Comparison of ENCODE assay signal across 8 cellular contexts in genomic region chr1:174964261-174964984, GRCh38. TPM values are rescaled to one million over a fixed set of nuclear protein-coding genes. Genes with fewer than 3 reads are reported as not detected.
DNase-seq lines count a peak whose midpoint lies in the region; ATAC-seq and TF ChIP-seq lines count a peak whose summit lies in the region.

No MANE protein-coding gene starts in this region.

- ATAC-seq in activated CD4-positive, CD25-positive, alpha-beta regulatory T cell treated with anti-CD3 and anti-CD28 coated beads, Interleukin-2, amount 50 U/mL, for 24 hours = peak; percentile 81
- ATAC-seq in stimulated activated memory B cell treated with anti-CD40 and anti-IgM and Interleukin-4, amounts not matched to agents 10 μg/mL and 1 μg/mL and 100 μg/mL, for 72 hours = peak; percentile 88

- peak overlapping the region; percentile 87 for H3K4me3 Mint-ChIP-seq in T-helper 2 cell treated with Interferon-gamma antibody and Interleukin-4, amounts not matched to agents 5 μg/mL and 100 μg/mL, for 36 hours
- H3K4me3 Mint-ChIP-seq in stimulated activated memory B cell treated with anti-CD40 and anti-IgM and Interleukin-4, amounts not matched to agents 10 μg/mL and 1 μg/mL and 100 μg/mL, for 72 hours = peak overlapping the region; percentile 73

- H3K4me1 Mint-ChIP-seq in T-helper 2 cell treated with Interferon-gamma antibody and Interleukin-4, amounts not matched to agents 5 μg/mL and 100 μg/mL, for 36 hours (ENCODE audit: low read depth) = peaks cover 50% of the 10 kb centered on the region
- H3K4me1 Mint-ChIP-seq in stimulated activated memory B cell treated with anti-CD40 and anti-IgM and Interleukin-4, amounts not matched to agents 10 μg/mL and 1 μg/mL and 100 μg/mL, for 72 hours = peaks cover 47% of the 10 kb centered on the region

- no peak for TF ChIP-seq CTCF in fibroblast of villous mesenchyme (IDR thresholded peaks at IDR 0.05; ENCODE audit: insufficient read depth, low read depth, low read length)

- H3K4me3 ChIP-seq in fibroblast of villous mesenchyme (ENCODE audit: low read depth, low read length) = no peak overlapping the region

- no peaks in the 10 kb centered on the region for H3K9me3 Mint-ChIP-seq in T-helper 2 cell treated with Interferon-gamma antibody and Interleukin-4, amounts not matched to agents 5 μg/mL and 100 μg/mL, for 36 hours
- H3K9me3 Mint-ChIP-seq in stimulated activated memory B cell treated with anti-CD40 and anti-IgM and Interleukin-4, amounts not matched to agents 10 μg/mL and 1 μg/mL and 100 μg/mL, for 72 hours = no peaks in the 10 kb centered on the region

- H3K36me3 Mint-ChIP-seq in T-helper 2 cell treated with Interferon-gamma antibody and Interleukin-4, amounts not matched to agents 5 μg/mL and 100 μg/mL, for 36 hours (ENCODE audit: low read depth) = peaks cover 1% of the 10 kb centered on the region
- H3K36me3 Mint-ChIP-seq in stimulated activated memory B cell treated with anti-CD40 and anti-IgM and Interleukin-4, amounts not matched to agents 10 μg/mL and 1 μg/mL and 100 μg/mL, for 72 hours = no peaks in the 10 kb centered on the region

- no peaks in the 10 kb centered on the region for H3K27me3 Mint-ChIP-seq in T-helper 2 cell treated with Interferon-gamma antibody and Interleukin-4, amounts not matched to agents 5 μg/mL and 100 μg/mL, for 36 hours (ENCODE audit: low read depth)
- no peaks in the 10 kb centered on the region for H3K27me3 Mint-ChIP-seq in stimulated activated memory B cell treated with anti-CD40 and anti-IgM and Interleukin-4, amounts not matched to agents 10 μg/mL and 1 μg/mL and 100 μg/mL, for 72 hours

- peak overlapping the region; percentile 89 for H3K27ac Mint-ChIP-seq in T-helper 2 cell treated with Interferon-gamma antibody and Interleukin-4, amounts not matched to agents 5 μg/mL and 100 μg/mL, for 36 hours
- H3K27ac Mint-ChIP-seq in stimulated activated memory B cell treated with anti-CD40 and anti-IgM and Interleukin-4, amounts not matched to agents 10 μg/mL and 1 μg/mL and 100 μg/mL, for 72 hours = peak overlapping the region; percentile 73

- DNase-seq in activated CD4-positive, CD25-positive, alpha-beta regulatory T cell (lab: John Stamatoyannopoulos, UW) = no peak
- DNase-seq in T-helper 2 cell treated with Interferon-gamma antibody and Interleukin-4, amounts not matched to agents 5 μg/mL and 100 μg/mL, for 36 hours (ENCODE audit: low spot score) = peak; percentile 55
- DNase-seq in fibroblast of villous mesenchyme (ENCODE audit: low read depth) = peak; percentile 40
- DNase-seq in NCI-H1930 (lab: John Stamatoyannopoulos, UW) = no peak
- no peak for DNase-seq in epidermal melanocyte (ENCODE audit: insufficient read length, low spot score)
- no peak for DNase-seq in NCI-H1694 (lab: John Stamatoyannopoulos, UW)

RNA-seq across cellular contexts. Expression of gene CACYBP, which starts 35.3 kb away (rescaled TPM):
- total RNA-seq in fibroblast of villous mesenchyme = 222 and 281 TPM in 2 replicates

RNA-seq across cellular contexts. Expression of gene MRPS14, which starts 58.8 kb away (rescaled TPM):
- 22.2 and 25.9 TPM in 2 replicates for total RNA-seq in fibroblast of villous mesenchyme

Comparison
In these comparisons a context has a peak if more than half of its experiments do, and no peak if none do; other contexts are left out.
1. DNase-seq: peak in T-helper 2 cell treated with Interferon-gamma antibody and Interleukin-4, amounts not matched to agents 5 μg/mL and 100 μg/mL, for 36 hours (single experiment) and fibroblast of villous mesenchyme (single experiment); none in activated CD4-positive, CD25-positive, alpha-beta regulatory T cell (0 of 4), NCI-H1930 (0 of 2), epidermal melanocyte (single experiment) and NCI-H1694 (single experiment).